In the genomic region with DNA sequence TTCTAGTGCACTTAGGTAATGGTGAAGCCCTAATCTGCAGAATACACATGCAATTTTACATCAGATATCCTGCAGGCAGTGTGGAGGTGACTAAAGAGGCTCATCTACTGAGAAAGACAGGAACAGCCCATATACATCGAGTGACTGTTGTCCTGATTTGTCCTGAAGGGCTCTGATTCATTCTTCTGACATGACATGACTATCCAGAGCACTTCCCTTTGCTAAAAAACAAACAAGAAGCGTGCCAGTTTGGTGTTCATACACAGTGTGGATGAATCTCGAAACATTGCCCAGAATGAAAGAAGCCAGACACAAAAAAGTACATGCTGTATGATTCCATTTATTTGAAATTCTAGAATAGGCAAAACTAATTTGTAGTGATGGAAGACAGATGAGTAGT, we compare ENCODE assay signal across 1 cellular context.
A peak's percentile ranks its signal among the peaks of the same experiment; 100 is the strongest.
TF ChIP-seq lines count a peak whose summit lies in the region.

No MANE protein-coding gene starts in this region.

TF ChIP-seq in K562, 482 proteins besides CTCF, POLR2A, EP300 and RAD21 (continued from another document):
- peak; percentile 51; the same call in 1 of the 2 replicates for TF ChIP-seq ZEB2 (IDR thresholded peaks at IDR 0.05)
- TF ChIP-seq VEZF1 (CRISPR knock-in tag; IDR thresholded peaks at IDR 0.05), result no peak
- no peak for TF ChIP-seq EHMT2 (IDR thresholded peaks at IDR 0.05)
- TF ChIP-seq SAFB (IDR thresholded peaks at IDR 0.05; ENCODE audit: borderline replicate concordance, low read depth, low read length), result no peak
- 0 out of 2 replicates have a peak, but pooled peaks have one; percentile 24 for TF ChIP-seq ZBTB17 (CRISPR knock-in tag; IDR thresholded peaks at IDR 0.05)
- TF ChIP-seq HDAC2 (IDR thresholded peaks at IDR 0.05), result peak; percentile 94
- TF ChIP-seq ZNF274 (IDR thresholded peaks at IDR 0.05; ENCODE audit: borderline replicate concordance, low read depth, low read length), result no peak
- peak; percentile 5; the same call in 1 of the 2 replicates for TF ChIP-seq CREM (IDR thresholded peaks at IDR 0.05; ENCODE audit: low read depth)
- TF ChIP-seq RCOR1 (IDR thresholded peaks at IDR 0.05; ENCODE audit: borderline replicate concordance in 1 of 2, low read depth in 2 of 2, low read length in 2 of 2), result peak; percentile 72 to 98
- TF ChIP-seq, protein P1, sequence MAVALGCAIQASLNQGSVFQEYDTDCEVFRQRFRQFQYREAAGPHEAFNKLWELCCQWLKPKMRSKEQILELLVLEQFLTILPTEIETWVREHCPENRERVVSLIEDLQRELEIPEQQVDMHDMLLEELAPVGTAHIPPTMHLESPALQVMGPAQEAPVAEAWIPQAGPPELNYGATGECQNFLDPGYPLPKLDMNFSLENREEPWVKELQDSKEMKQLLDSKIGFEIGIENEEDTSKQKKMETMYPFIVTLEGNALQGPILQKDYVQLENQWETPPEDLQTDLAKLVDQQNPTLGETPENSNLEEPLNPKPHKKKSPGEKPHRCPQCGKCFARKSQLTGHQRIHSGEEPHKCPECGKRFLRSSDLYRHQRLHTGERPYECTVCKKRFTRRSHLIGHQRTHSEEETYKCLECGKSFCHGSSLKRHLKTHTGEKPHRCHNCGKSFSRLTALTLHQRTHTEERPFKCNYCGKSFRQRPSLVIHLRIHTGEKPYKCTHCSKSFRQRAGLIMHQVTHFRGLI (CRISPR knock-in tag; IDR thresholded peaks at IDR 0.05), result no peak
- no peak for TF ChIP-seq SP2 (IDR thresholded peaks at IDR 0.05; ENCODE audit: extremely low read depth, low read depth, low read length, poor library complexity, severe bottlenecking)
- 0 out of 2 replicates have a peak, but pooled peaks have one; percentile 41 for TF ChIP-seq MYC (IDR thresholded peaks at IDR 0.05; ENCODE audit: low read depth, low read length)
- TF ChIP-seq MYC (CRISPR knock-in tag; IDR thresholded peaks at IDR 0.05; ENCODE audit: borderline replicate concordance, low read depth), result no peak
- TF ChIP-seq L3MBTL2 (IDR thresholded peaks at IDR 0.05), result no peak
- TF ChIP-seq ZNF551 (CRISPR knock-in tag; IDR thresholded peaks at IDR 0.05), result no peak
- no peak for TF ChIP-seq SMARCC2 (IDR thresholded peaks at IDR 0.05; ENCODE audit: low read depth)
- no peak for TF ChIP-seq SAFB2 (IDR thresholded peaks at IDR 0.05; ENCODE audit: borderline replicate concordance, low read depth, low read length, severe bottlenecking)
- TF ChIP-seq CBFA2T2 (conservative IDR thresholded peaks at IDR 0.05), result peak; percentile 69
- TF ChIP-seq CEBPG (CRISPR knock-in tag; IDR thresholded peaks at IDR 0.05), result no peak
- TF ChIP-seq CEBPG (tag; conservative IDR thresholded peaks at IDR 0.05 in 1 of 2, IDR thresholded peaks at IDR 0.05 in 1 of 2), result no peak
- TF ChIP-seq GATA2 (CRISPR knock-in tag; IDR thresholded peaks at IDR 0.05), result no peak
- peak; percentile 70 for TF ChIP-seq ATF3 (IDR thresholded peaks at IDR 0.05)
- TF ChIP-seq ATF3 (CRISPR knock-in tag; conservative IDR thresholded peaks at IDR 0.05), result no peak
- peak; percentile 74 for TF ChIP-seq TEAD4 (IDR thresholded peaks at IDR 0.05; ENCODE audit: low read length)
- no peak for TF ChIP-seq TEAD4 (CRISPR knock-in tag; IDR thresholded peaks at IDR 0.05; ENCODE audit: borderline replicate concordance)
- no peak for TF ChIP-seq ZNF766 (CRISPR knock-in tag; conservative IDR thresholded peaks at IDR 0.05)
- no peak for TF ChIP-seq NCOA6 (IDR thresholded peaks at IDR 0.05)
- no peak for TF ChIP-seq ZNF146 (CRISPR knock-in tag; IDR thresholded peaks at IDR 0.05; ENCODE audit: unreplicated experiment)
- 0 out of 2 replicates have a peak, but pooled peaks have one; percentile 31 for TF ChIP-seq ATF7 (IDR thresholded peaks at IDR 0.05)
- no peak for TF ChIP-seq ZNF316 (IDR thresholded peaks at IDR 0.05)
- TF ChIP-seq CBFA2T3 (IDR thresholded peaks at IDR 0.05), result peak; percentile 85
- no peak for TF ChIP-seq PCBP1 (IDR thresholded peaks at IDR 0.05; ENCODE audit: low read depth, low read length, poor library complexity, severe bottlenecking)
- TF ChIP-seq, protein P2, sequence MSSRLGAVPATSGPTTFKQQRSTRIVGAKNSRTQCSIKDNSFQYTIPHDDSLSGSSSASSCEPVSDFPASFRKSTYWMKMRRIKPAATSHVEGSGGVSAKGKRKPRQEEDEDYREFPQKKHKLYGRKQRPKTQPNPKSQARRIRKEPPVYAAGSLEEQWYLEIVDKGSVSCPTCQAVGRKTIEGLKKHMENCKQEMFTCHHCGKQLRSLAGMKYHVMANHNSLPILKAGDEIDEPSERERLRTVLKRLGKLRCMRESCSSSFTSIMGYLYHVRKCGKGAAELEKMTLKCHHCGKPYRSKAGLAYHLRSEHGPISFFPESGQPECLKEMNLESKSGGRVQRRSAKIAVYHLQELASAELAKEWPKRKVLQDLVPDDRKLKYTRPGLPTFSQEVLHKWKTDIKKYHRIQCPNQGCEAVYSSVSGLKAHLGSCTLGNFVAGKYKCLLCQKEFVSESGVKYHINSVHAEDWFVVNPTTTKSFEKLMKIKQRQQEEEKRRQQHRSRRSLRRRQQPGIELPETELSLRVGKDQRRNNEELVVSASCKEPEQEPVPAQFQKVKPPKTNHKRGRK (tag; IDR thresholded peaks at IDR 0.05), result no peak
- peak; percentile 64 for TF ChIP-seq MEIS2 (IDR thresholded peaks at IDR 0.05; ENCODE audit: partially characterized antibody)
- no peak for TF ChIP-seq TRIM24 (IDR thresholded peaks at IDR 0.05)
- TF ChIP-seq TAL1 (IDR thresholded peaks at IDR 0.05), result peak; percentile 63
- no peak for TF ChIP-seq ZNF76 (CRISPR knock-in tag; IDR thresholded peaks at IDR 0.05; ENCODE audit: borderline replicate concordance)
- TF ChIP-seq KLF10 (CRISPR knock-in tag; IDR thresholded peaks at IDR 0.05), result no peak
- TF ChIP-seq ZNF780A (CRISPR knock-in tag; IDR thresholded peaks at IDR 0.05), result no peak
- no peak for TF ChIP-seq ZNF696 (CRISPR knock-in tag; conservative IDR thresholded peaks at IDR 0.05)
- peak; percentile 51 for TF ChIP-seq PKNOX1 (IDR thresholded peaks at IDR 0.05)
- TF ChIP-seq SIN3A (IDR thresholded peaks at IDR 0.05; ENCODE audit: borderline replicate concordance in 2 of 2, control insufficient read depth in 1 of 2, low read depth in 2 of 2, low read length in 2 of 2), result no peak
- peak; percentile 82 for TF ChIP-seq ARID1B (IDR thresholded peaks at IDR 0.05)
- no peak for TF ChIP-seq TGIF2 (CRISPR knock-in tag; IDR thresholded peaks at IDR 0.05)
- peak in 1 of 2 experiments; percentile 96; a peak in 2 of 4 replicates for TF ChIP-seq HDAC1 (IDR thresholded peaks at IDR 0.05)
- TF ChIP-seq, protein P3, sequence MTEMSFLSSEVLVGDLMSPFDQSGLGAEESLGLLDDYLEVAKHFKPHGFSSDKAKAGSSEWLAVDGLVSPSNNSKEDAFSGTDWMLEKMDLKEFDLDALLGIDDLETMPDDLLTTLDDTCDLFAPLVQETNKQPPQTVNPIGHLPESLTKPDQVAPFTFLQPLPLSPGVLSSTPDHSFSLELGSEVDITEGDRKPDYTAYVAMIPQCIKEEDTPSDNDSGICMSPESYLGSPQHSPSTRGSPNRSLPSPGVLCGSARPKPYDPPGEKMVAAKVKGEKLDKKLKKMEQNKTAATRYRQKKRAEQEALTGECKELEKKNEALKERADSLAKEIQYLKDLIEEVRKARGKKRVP (CRISPR knock-in tag; IDR thresholded peaks at IDR 0.05), result no peak
- 0 out of 4 replicates have a peak, but pooled peaks of 1 of the 2 experiments have one; percentile 23 for TF ChIP-seq TBL1XR1 (IDR thresholded peaks at IDR 0.05; ENCODE audit: low read length in 2 of 2)
- TF ChIP-seq ETV6 (IDR thresholded peaks at IDR 0.05; ENCODE audit: borderline replicate concordance in 1 of 2, low read depth in 2 of 2, low read length in 1 of 2), result no peak
- no peak for TF ChIP-seq ETV6 (CRISPR knock-in tag; IDR thresholded peaks at IDR 0.05; ENCODE audit: borderline replicate concordance)
- TF ChIP-seq POLR3G (IDR thresholded peaks at IDR 0.05; ENCODE audit: extremely low read depth, insufficient read length, insufficient replicate concordance), result no peak
- TF ChIP-seq SIX5 (IDR thresholded peaks at IDR 0.05; ENCODE audit: borderline replicate concordance in 1 of 2, insufficient read depth in 1 of 2, low read depth in 1 of 2, low read length in 2 of 2), result no peak
- TF ChIP-seq KDM1A (IDR thresholded peaks at IDR 0.05), result peak; percentile 98 to 99
- no peak for TF ChIP-seq ZFP30 (CRISPR knock-in tag; IDR thresholded peaks at IDR 0.05; ENCODE audit: borderline replicate concordance)
- peak; percentile 25; the same call in 1 of the 2 replicates for TF ChIP-seq ESRRA (IDR thresholded peaks at IDR 0.05; ENCODE audit: borderline replicate concordance, low read depth)
- peak; percentile 42; the same call in 1 of the 2 replicates for TF ChIP-seq SMARCE1 (IDR thresholded peaks at IDR 0.05)
- TF ChIP-seq PHF20 (IDR thresholded peaks at IDR 0.05; ENCODE audit: partially characterized antibody), result no peak
- TF ChIP-seq HSF4 (CRISPR knock-in tag; IDR thresholded peaks at IDR 0.05; ENCODE audit: borderline replicate concordance), result no peak
- peak; percentile 28; the same call in 1 of the 2 replicates for TF ChIP-seq CTBP1 (IDR thresholded peaks at IDR 0.05; ENCODE audit: borderline replicate concordance)
- peak; percentile 66; the same call in 1 of the 2 replicates for TF ChIP-seq SPI1 (IDR thresholded peaks at IDR 0.05; ENCODE audit: borderline replicate concordance, low read depth, low read length)
